Comparison of ENCODE assay signal across 1 cellular context in genomic region chr4:183444953-183445543, GRCh38.
TF ChIP-seq lines count a peak whose summit lies in the region.

No MANE protein-coding gene starts in this region.

TF ChIP-seq in HepG2, 621 proteins besides CTCF, POLR2A, EP300 and RAD21 (continued from another document):
- TF ChIP-seq MXD1 (CRISPR knock-in tag; IDR thresholded peaks at IDR 0.05) (0 out of 2 replicates have a peak, but pooled peaks have one; percentile 16), CENPT (CRISPR knock-in tag; IDR thresholded peaks at IDR 0.05; ENCODE audit: low read depth) (0 out of 2 replicates have a peak, but pooled peaks have one; percentile 4), SOX13 (IDR thresholded peaks at IDR 0.05) (0 out of 2 replicates have a peak, but pooled peaks have one; percentile 1), SOX13 (CRISPR knock-in tag; conservative IDR thresholded peaks at IDR 0.05 in 1 of 2, IDR thresholded peaks at IDR 0.05 in 1 of 2) (no peak), ZNF652 (CRISPR knock-in tag; IDR thresholded peaks at IDR 0.05; ENCODE audit: borderline replicate concordance, low read depth) (0 out of 2 replicates have a peak, but pooled peaks have one; percentile 21), SMAD3 (CRISPR knock-in tag; IDR thresholded peaks at IDR 0.05) (0 out of 2 replicates have a peak, but pooled peaks have one; percentile 8), WIZ (CRISPR knock-in tag; IDR thresholded peaks at IDR 0.05) (0 out of 2 replicates have a peak, but pooled peaks have one; percentile 4), PHF8 (CRISPR knock-in tag; IDR thresholded peaks at IDR 0.05) (peak; percentile 14; the same call in 1 of the 2 replicates), BCL3 (CRISPR knock-in tag; IDR thresholded peaks at IDR 0.05) (no peak), ZNF180 (CRISPR knock-in tag; IDR thresholded peaks at IDR 0.05; ENCODE audit: borderline replicate concordance, low read depth) (peak; percentile 21; the same call in 1 of the 2 replicates), FOXC1 (CRISPR knock-in tag; IDR thresholded peaks at IDR 0.05; ENCODE audit: borderline replicate concordance) (0 out of 2 replicates have a peak, but pooled peaks have one; percentile 12), MTA3 (CRISPR knock-in tag; IDR thresholded peaks at IDR 0.05) (no peak), NKX3-1 (CRISPR knock-in tag; IDR thresholded peaks at IDR 0.05) (0 out of 2 replicates have a peak, but pooled peaks have one; percentile 41)
- TF ChIP-seq, protein P1, sequence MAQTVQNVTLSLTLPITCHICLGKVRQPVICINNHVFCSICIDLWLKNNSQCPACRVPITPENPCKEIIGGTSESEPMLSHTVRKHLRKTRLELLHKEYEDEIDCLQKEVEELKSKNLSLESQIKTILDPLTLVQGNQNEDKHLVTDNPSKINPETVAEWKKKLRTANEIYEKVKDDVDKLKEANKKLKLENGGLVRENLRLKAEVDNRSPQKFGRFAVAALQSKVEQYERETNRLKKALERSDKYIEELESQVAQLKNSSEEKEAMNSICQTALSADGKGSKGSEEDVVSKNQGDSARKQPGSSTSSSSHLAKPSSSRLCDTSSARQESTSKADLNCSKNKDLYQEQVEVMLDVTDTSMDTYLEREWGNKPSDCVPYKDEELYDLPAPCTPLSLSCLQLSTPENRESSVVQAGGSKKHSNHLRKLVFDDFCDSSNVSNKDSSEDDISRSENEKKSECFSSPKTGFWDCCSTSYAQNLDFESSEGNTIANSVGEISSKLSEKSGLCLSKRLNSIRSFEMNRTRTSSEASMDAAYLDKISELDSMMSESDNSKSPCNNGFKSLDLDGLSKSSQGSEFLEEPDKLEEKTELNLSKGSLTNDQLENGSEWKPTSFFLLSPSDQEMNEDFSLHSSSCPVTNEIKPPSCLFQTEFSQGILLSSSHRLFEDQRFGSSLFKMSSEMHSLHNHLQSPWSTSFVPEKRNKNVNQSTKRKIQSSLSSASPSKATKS (CRISPR knock-in tag; IDR thresholded peaks at IDR 0.05) = 0 out of 2 replicates have a peak, but pooled peaks have one; percentile 5
- TF ChIP-seq, protein P2, sequence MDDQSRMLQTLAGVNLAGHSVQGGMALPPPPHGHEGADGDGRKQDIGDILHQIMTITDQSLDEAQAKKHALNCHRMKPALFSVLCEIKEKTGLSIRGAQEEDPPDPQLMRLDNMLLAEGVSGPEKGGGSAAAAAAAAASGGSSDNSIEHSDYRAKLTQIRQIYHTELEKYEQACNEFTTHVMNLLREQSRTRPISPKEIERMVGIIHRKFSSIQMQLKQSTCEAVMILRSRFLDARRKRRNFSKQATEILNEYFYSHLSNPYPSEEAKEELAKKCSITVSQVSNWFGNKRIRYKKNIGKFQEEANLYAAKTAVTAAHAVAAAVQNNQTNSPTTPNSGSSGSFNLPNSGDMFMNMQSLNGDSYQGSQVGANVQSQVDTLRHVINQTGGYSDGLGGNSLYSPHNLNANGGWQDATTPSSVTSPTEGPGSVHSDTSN (CRISPR knock-in tag; IDR thresholded peaks at IDR 0.05; ENCODE audit: borderline replicate concordance) = peak; percentile 46; the same call in 1 of the 2 replicates
- TF ChIP-seq, protein P3, sequence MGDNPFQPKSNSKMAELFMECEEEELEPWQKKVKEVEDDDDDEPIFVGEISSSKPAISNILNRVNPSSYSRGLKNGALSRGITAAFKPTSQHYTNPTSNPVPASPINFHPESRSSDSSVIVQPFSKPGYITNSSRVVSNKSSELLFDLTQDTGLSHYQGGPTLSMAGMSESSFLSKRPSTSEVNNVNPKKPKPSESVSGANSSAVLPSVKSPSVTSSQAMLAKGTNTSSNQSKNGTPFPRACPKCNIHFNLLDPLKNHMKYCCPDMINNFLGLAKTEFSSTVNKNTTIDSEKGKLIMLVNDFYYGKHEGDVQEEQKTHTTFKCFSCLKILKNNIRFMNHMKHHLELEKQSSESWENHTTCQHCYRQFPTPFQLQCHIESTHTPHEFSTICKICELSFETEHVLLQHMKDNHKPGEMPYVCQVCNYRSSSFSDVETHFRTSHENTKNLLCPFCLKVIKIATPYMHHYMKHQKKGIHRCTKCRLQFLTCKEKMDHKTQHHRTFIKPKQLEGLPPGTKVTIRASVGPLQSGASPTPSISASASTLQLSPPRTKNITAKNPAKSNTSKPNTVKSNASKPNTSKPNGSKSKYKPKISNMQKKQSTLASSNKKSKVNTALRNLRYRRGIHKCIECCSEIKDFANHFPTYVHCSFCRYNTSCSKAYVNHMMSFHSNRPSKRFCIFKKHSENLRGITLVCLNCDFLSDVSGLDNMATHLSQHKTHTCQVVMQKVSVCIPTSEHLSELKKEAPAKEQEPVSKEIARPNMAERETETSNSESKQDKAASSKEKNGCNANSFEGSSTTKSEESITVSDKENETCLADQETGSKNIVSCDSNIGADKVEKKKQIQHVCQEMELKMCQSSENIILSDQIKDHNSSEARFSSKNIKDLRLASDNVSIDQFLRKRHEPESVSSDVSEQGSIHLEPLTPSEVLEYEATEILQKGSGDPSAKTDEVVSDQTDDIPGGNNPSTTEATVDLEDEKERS (CRISPR knock-in tag; IDR thresholded peaks at IDR 0.05) = no peak
TF ChIP-seq in HepG2: peak in this region for 74.
